ENCODE assay signal across 8 cellular contexts in the genomic region with DNA sequence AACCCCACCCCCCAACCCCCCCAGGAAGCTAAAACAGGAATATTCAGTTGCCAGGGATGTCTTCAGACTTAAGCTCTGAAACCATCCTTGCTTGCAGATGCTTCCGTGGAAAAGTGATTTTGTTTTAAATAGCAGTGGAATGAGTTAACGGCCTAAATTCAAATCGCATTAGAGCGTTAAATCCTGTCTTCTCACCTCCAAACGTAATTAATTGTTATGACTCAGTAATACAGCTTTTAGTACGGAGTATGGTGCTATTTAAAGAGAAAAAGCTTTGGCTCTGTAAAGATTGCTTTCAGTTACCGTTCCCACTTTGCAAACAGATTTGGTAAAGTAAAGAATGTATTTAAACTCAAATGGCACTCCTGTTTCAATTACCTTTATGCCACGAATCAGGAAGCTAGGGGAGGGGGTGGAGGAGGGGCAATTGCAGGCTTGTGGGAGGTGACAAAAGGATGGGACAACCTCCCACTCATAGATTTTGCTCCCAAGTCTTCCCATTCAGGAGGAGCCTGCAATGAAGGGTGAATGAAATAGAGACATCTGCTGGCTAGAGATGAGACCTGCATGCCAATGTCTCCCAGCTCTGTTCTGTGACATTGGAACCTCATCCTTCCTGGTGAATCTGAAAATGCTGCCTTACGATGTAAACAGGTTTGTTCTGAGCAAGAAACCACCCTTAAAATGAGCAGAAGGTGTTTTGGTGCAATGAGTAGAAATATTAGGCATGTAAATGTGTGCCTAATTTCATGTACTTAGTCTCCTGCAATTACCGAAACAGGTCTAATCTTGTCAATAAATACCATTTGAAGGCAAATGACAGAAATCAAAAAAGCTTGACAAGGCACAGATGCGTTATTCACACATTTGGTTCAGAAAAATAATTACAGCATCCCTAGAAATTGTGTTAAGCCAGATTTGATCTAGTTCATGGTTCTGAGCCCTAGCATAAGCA. TPM values are rescaled to one million over a fixed set of nuclear protein-coding genes. Genes with fewer than 3 reads are reported as not detected.
DNase-seq lines count a peak whose midpoint lies in the region; ATAC-seq and TF ChIP-seq lines count a peak whose summit lies in the region.

No MANE protein-coding gene starts in this region.

- H3K79me2 ChIP-seq in HCT116 (ENCODE audit: insufficient read depth, low read length): no peaks in the 10 kb centered on the region

- peak overlapping the region; percentile 64 for H3K4me2 ChIP-seq in HCT116 (ENCODE audit: low read length)

- H2AFZ ChIP-seq in HCT116 (ENCODE audit: low read depth, low read length, poor library complexity, severe bottlenecking): peak overlapping the region; percentile 90

- POLR2A ChIA-PET in HCT116 (lab: Charles Lee): interaction anchor here (1.0 kb wide), 1 partner anchor 313 kb away, joined by 3 read pairs; no protein-coding TSS in a partner anchor
- POLR2A ChIA-PET in naive thymus-derived CD4-positive, alpha-beta T cell (lab: Charles Lee): no interaction called here

- no peaks in the 10 kb centered on the region for H4K20me1 ChIP-seq in HCT116 (ENCODE audit: insufficient read depth)

- H3K4me1 Mint-ChIP-seq in naive thymus-derived CD4-positive, alpha-beta T cell: no peaks in the 10 kb centered on the region
- no peaks in the 10 kb centered on the region for H3K4me1 Mint-ChIP-seq in activated T-cell treated with anti-CD3 and anti-CD28 coated beads, Interleukin-2, amount 50 U/mL, for 72 hours (ENCODE audit: low read depth)

- H3K27me3 Mint-ChIP-seq in naive thymus-derived CD4-positive, alpha-beta T cell: peaks cover 22 to 40% (median 26%) of the 10 kb centered on the region in 5 donors
- H3K27me3 Mint-ChIP-seq in activated T-cell treated with anti-CD3 and anti-CD28 coated beads, Interleukin-2, amount 50 U/mL, for 72 hours (ENCODE audit: low read depth): peaks cover 23% of the 10 kb centered on the region

- no peaks in the 10 kb centered on the region for H3K9me2 ChIP-seq in HCT116 (ENCODE audit: insufficient read depth)

- H3K27me3 ChIP-seq in GM06990 (replicated peaks; ENCODE audit: control insufficient read depth, insufficient read depth, low read length): peaks cover 3% of the 10 kb centered on the region
- H3K27me3 ChIP-seq in HCT116 (ENCODE audit: insufficient read depth, low read length): no peaks in the 10 kb centered on the region
- no peaks in the 10 kb centered on the region for H3K27me3 ChIP-seq in naive thymus-derived CD4-positive, alpha-beta T cell (ENCODE audit: control insufficient read depth in 2 of 2, insufficient read depth in 2 of 2, low read length in 2 of 2)

- H3K9me3 Mint-ChIP-seq in naive thymus-derived CD4-positive, alpha-beta T cell: peaks cover 0 to 2% (median 0%) of the 10 kb centered on the region in 11 donors
- H3K9me3 Mint-ChIP-seq in activated T-cell treated with anti-CD3 and anti-CD28 coated beads, Interleukin-2, amount 50 U/mL, for 72 hours: no peaks in the 10 kb centered on the region

- no peak overlapping the region for H3K27ac Mint-ChIP-seq in naive thymus-derived CD4-positive, alpha-beta T cell
- H3K27ac Mint-ChIP-seq in activated T-cell treated with anti-CD3 and anti-CD28 coated beads, Interleukin-2, amount 50 U/mL, for 72 hours: no peak overlapping the region

- TF ChIP-seq CTCF in GM06990 (IDR thresholded peaks at IDR 0.05; ENCODE audit: insufficient read depth, low read length, poor library complexity, severe bottlenecking): peak; percentile 83
- TF ChIP-seq CTCF in HCT116 (IDR thresholded peaks at IDR 0.05 in 2 of 3, conservative IDR thresholded peaks at IDR 0.05 in 1 of 3; ENCODE audit: borderline replicate concordance in 1 of 3, insufficient read depth in 1 of 3, low read depth in 2 of 3, low read length in 2 of 3): peak; percentile 71 to 82 (median 79); a peak in 5 of 6 replicates
- peak; percentile 94 for TF ChIP-seq CTCF in fibroblast of pulmonary artery (IDR thresholded peaks at IDR 0.05; ENCODE audit: low read length, missing control alignments)

- RAD21 ChIA-PET in HCT116 (lab: Charles Lee; ENCODE audit: low non-redundant PET in 1 of 2, low total read pairs in 2 of 2, uncharacterized antibody in 2 of 2, unreplicated experiment in 2 of 2): no interaction called here

- no peak for TF ChIP-seq POLR2A in HCT116 (IDR thresholded peaks at IDR 0.05; ENCODE audit: borderline replicate concordance, extremely low read depth, insufficient read depth, insufficient read length)

- H3K9ac ChIP-seq in HCT116 (ENCODE audit: low read length) (no peak overlapping the region), SK-N-MC (ENCODE audit: insufficient read length) (no peak overlapping the region)

- no peak for DNase-seq in GM06990 (ENCODE audit: extremely low read depth, insufficient read length)
- DNase-seq in HCT116 (ENCODE audit: low read depth, low spot score): peak; percentile 81
- peak; percentile 39 for DNase-seq in MV-4-11 (lab: John Stamatoyannopoulos, UW)
- peak; percentile 57 for DNase-seq in SK-N-MC (ENCODE audit: low read depth, low spot score)
- peak; percentile 88 for DNase-seq in fibroblast of pulmonary artery (ENCODE audit: low read depth)
- DNase-seq in naive thymus-derived CD4-positive, alpha-beta T cell: no peak
- no peak for DNase-seq in activated T-cell treated with anti-CD3 and anti-CD28 coated beads, Interleukin-2, amount 50 U/mL, for 72 hours
- DNase-seq in stimulated activated naive CD4-positive, alpha-beta T cell treated with Interleukin-2 at 50 U/mL for 16 hours (lab: John Stamatoyannopoulos, UW): no peak

- ATAC-seq in HCT116: peak; percentile 99
- ATAC-seq in naive thymus-derived CD4-positive, alpha-beta T cell: peak; percentile 55
- ATAC-seq in activated T-cell treated with anti-CD3 and anti-CD28 coated beads, Interleukin-2, amount 50 U/mL, for 72 hours (replicated peaks in 1 of 2): no peak

- no TSS peak for BruUV-seq in HCT116 (replicated peaks; lab: Mats Ljungman, UMichigan)

- H3K4me3 ChIP-seq in GM06990 (replicated peaks; ENCODE audit: low read depth, low read length) (no peak overlapping the region), HCT116 (replicated peaks in 1 of 2; ENCODE audit: low read depth in 1 of 2, low read length in 2 of 2) (peak overlapping the region; percentile 3 to 18; a peak in 1 of 4 replicates), SK-N-MC (peak overlapping the region; percentile 53), fibroblast of pulmonary artery (replicated peaks; ENCODE audit: low read depth, low read length) (peak overlapping the region; percentile 23)
- no peak overlapping the region for H3K4me3 ChIP-seq in naive thymus-derived CD4-positive, alpha-beta T cell (ENCODE audit: low read length)

- H3K4me1 ChIP-seq in HCT116 (ENCODE audit: control insufficient read depth in 1 of 2, insufficient read depth in 2 of 2, low read length in 2 of 2): peaks cover 0 to 10% of the 10 kb centered on the region in 2 experiments; a peak in 3 of 4 replicates
- no peaks in the 10 kb centered on the region for H3K4me1 ChIP-seq in naive thymus-derived CD4-positive, alpha-beta T cell (ENCODE audit: control insufficient read depth in 2 of 2, insufficient read depth in 2 of 2, low read length in 2 of 2)

- CTCF ChIA-PET in HCT116 (lab: Charles Lee): interaction anchor here (0.6 to 2.9 kb wide), 11 partner anchors 9 to 1383 kb away, joined by 3 to 17 read pairs (median 4); no protein-coding TSS in a partner anchor
- CTCF ChIA-PET in naive thymus-derived CD4-positive, alpha-beta T cell (lab: Charles Lee): no interaction called here

- peak overlapping the region in 1 of 10 donors; percentile 16 for H3K4me3 Mint-ChIP-seq in naive thymus-derived CD4-positive, alpha-beta T cell
- H3K4me3 Mint-ChIP-seq in activated T-cell treated with anti-CD3 and anti-CD28 coated beads, Interleukin-2, amount 50 U/mL, for 72 hours: no peak overlapping the region

- peak; percentile 78 for TF ChIP-seq RAD21 in HCT116 (IDR thresholded peaks at IDR 0.05; ENCODE audit: low read depth)

- intact Hi-C loops in HCT116 (cut with micrococcal nuclease): loop anchor here (1.0 to 5.0 kb wide), 3 partner anchors 140 to 591 kb away; no protein-coding TSS in a partner anchor
- intact Hi-C loops in naive thymus-derived CD4-positive, alpha-beta T cell (cut with micrococcal nuclease): loop anchor here in 1 of 2 donors (5.0 kb wide), 1 partner anchor 1226 kb away; no protein-coding TSS in a partner anchor

- no peaks in the 10 kb centered on the region for H3K36me3 Mint-ChIP-seq in naive thymus-derived CD4-positive, alpha-beta T cell
- no peaks in the 10 kb centered on the region for H3K36me3 Mint-ChIP-seq in activated T-cell treated with anti-CD3 and anti-CD28 coated beads, Interleukin-2, amount 50 U/mL, for 72 hours (ENCODE audit: insufficient read depth in 2 of 2)

- H3K9me3 ChIP-seq in HCT116 (ENCODE audit: control insufficient read depth in 1 of 2, insufficient read depth in 1 of 2, low read depth in 1 of 2, low read length in 2 of 2): no peaks in the 10 kb centered on the region
- no peaks in the 10 kb centered on the region for H3K9me3 ChIP-seq in SK-N-MC (ENCODE audit: low read depth, low read length)
- no peaks in the 10 kb centered on the region for H3K9me3 ChIP-seq in naive thymus-derived CD4-positive, alpha-beta T cell (ENCODE audit: control insufficient read depth in 2 of 3, low read length in 3 of 3)

- H3K27ac ChIP-seq in HCT116 (ENCODE audit: low read depth, low read length): no peak overlapping the region
- H3K27ac ChIP-seq in SK-N-MC: no peak overlapping the region
- H3K27ac ChIP-seq in naive thymus-derived CD4-positive, alpha-beta T cell (ENCODE audit: low read depth, low read length): no peak overlapping the region

- H3K36me3 ChIP-seq in GM06990 (ENCODE audit: control insufficient read depth, insufficient read depth, low read length): no peaks in the 10 kb centered on the region
- H3K36me3 ChIP-seq in HCT116 (ENCODE audit: control insufficient read depth in 1 of 2, insufficient read depth in 2 of 2, low read length in 2 of 2): no peaks in the 10 kb centered on the region
- H3K36me3 ChIP-seq in SK-N-MC (ENCODE audit: insufficient read depth, low read length): no peaks in the 10 kb centered on the region
- no peaks in the 10 kb centered on the region for H3K36me3 ChIP-seq in naive thymus-derived CD4-positive, alpha-beta T cell (ENCODE audit: control insufficient read depth in 2 of 3, insufficient read depth in 3 of 3, low read length in 3 of 3)

TF ChIP-seq in HCT116, 20 proteins besides CTCF, POLR2A, EP300 and RAD21 (continues in another document):
- TF ChIP-seq, protein P1, sequence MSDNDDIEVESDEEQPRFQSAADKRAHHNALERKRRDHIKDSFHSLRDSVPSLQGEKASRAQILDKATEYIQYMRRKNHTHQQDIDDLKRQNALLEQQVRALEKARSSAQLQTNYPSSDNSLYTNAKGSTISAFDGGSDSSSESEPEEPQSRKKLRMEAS (IDR thresholded peaks at IDR 0.05): peak; percentile 24; the same call in 1 of the 2 replicates
- no peak for TF ChIP-seq ELF1 (IDR thresholded peaks at IDR 0.05; ENCODE audit: borderline replicate concordance, low read depth)
- TF ChIP-seq CBX3 (IDR thresholded peaks at IDR 0.05; ENCODE audit: low read depth): peak; percentile 67; the same call in 1 of the 2 replicates

RNA-seq across cellular contexts. Expression of a gene that starts 2.6 kb away (rescaled TPM):
- total RNA-seq in HCT116 (2021; ENCODE audit: unreplicated experiment): 0.15 TPM
- 0.03 TPM in 1 of 2 replicates, not detected in the other for polyA plus RNA-seq in HCT116 (2012)
- total RNA-seq in naive thymus-derived CD4-positive, alpha-beta T cell: 1 to 10 TPM in 3 of 5 experiments, under 1 TPM in 1, not detected in 1; 0.62 to 5.3 (median 3.0) TPM
- polyA plus RNA-seq in naive thymus-derived CD4-positive, alpha-beta T cell: under 1 TPM in 1 of 2 donors, not detected in 1; 0.07 TPM
- total RNA-seq in activated T-cell treated with anti-CD3 and anti-CD28 coated beads, Interleukin-2, amount 50 U/mL, for 72 hours: not detected

Comparison
In these comparisons a context has a peak if more than half of its experiments do, and no peak if none do; other contexts are left out.
1. DNase-seq: peak in HCT116 (single experiment), MV-4-11 (single experiment), SK-N-MC (single experiment) and fibroblast of pulmonary artery (single experiment); none in GM06990 (single experiment), naive thymus-derived CD4-positive, alpha-beta T cell (0 of 9), activated T-cell treated with anti-CD3 and anti-CD28 coated beads, Interleukin-2, amount 50 U/mL, for 72 hours (0 of 2) and stimulated activated naive CD4-positive, alpha-beta T cell treated with Interleukin-2 at 50 U/mL for 16 hours (single experiment).
2. H3K4me3 ChIP-seq: peak in HCT116 (2 of 2), SK-N-MC (single experiment) and fibroblast of pulmonary artery (single experiment); none in GM06990 (single experiment) and naive thymus-derived CD4-positive, alpha-beta T cell (single experiment).
3. ATAC-seq: peak in HCT116 (single experiment) and naive thymus-derived CD4-positive, alpha-beta T cell (single experiment); none in activated T-cell treated with anti-CD3 and anti-CD28 coated beads, Interleukin-2, amount 50 U/mL, for 72 hours (0 of 2).
4. Peak in every context shown above with its lines, with median percentiles within 50 percentile points of each other: CTCF ChIP-seq.